24 cellular contexts compared by ENCODE assay signal in the genomic region with DNA sequence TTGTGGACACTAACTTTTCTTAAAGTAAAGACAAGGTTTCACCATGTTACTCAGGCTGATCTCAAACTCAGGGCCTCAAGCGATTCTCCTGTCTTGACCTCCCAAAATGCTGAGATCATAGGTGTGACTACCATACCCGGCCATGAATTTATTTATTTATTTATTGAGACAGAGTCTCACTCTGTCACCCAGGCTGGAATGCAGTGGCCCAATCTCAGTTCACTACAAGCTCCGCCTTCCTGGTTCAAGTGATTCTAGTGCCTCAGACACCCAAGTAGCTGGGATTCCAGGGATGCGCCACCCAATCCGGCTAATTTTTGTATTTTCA.
"Had no signal": no experiment of that assay in that cellular context is flagged by ENCODE, and none has a peak within 500 bp of the region (broad histone marks: within the 10 kb centered on the region; RNA-seq: fewer than 3 reads in every experiment).

No MANE protein-coding gene starts in this region.

- H3K27me3 ChIP-seq: dorsolateral prefrontal cortex, neutrophil, pancreas, upper lobe of left lung had no signal

- ATAC-seq: activated CD4-positive, alpha-beta T cell treated with anti-CD3 and anti-CD28 coated beads for 36 hours; activated CD8-positive, alpha-beta memory T cell treated with anti-CD3 and anti-CD28 coated beads, Interleukin-2, amount 10 ng/mL, durations not matched to agents 7 days and 5 days; left lobe of liver; natural killer cell; pancreas; sciatic nerve; stimulated activated naive CD8-positive, alpha-beta T cell treated with anti-CD3 and anti-CD28 coated beads, Interleukin-15, amount 100 ng/mL, for 72 hours; WTC11 had no signal

- H3K4me3 ChIP-seq: dorsolateral prefrontal cortex, lung, pancreas, smooth muscle cell, upper lobe of left lung had no signal

- H3K36me3 ChIP-seq: neutrophil, pancreas, upper lobe of left lung had no signal

- FAIRE-seq: colon, frontal cortex, pancreas had no signal

- H3K4me1 Mint-ChIP-seq: brain, WTC11 had no signal

- DNase-seq: activated CD4-positive, alpha-beta T cell treated with anti-CD3 and anti-CD28 coated beads for 36 hours; activated CD4-positive, alpha-beta T cell treated with anti-CD3 and anti-CD28 coated beads, Interleukin-2, amount 50 U/mL, for 48 hours; activated CD8-positive, alpha-beta memory T cell treated with anti-CD3 and anti-CD28 coated beads, Interleukin-2, amount 10 ng/mL, durations not matched to agents 7 days and 5 days; activated naive CD4-positive, alpha-beta T cell; anterior cingulate cortex; central memory CD4-positive, alpha-beta T cell; dorsolateral prefrontal cortex; erythroblast; hypothalamus; islet precursor cell; natural killer cell; pancreas; stimulated activated CD4-positive, alpha-beta T cell treated with anti-CD3 and anti-CD28 coated beads, Interleukin-4, amount 100 ng/mL, for 1 hour; stimulated activated naive CD8-positive, alpha-beta T cell treated with anti-CD3 and anti-CD28 coated beads, Interleukin-15, amount 100 ng/mL, for 72 hours had no signal

- H3K4me2 ChIP-seq: smooth muscle cell had no signal

- H3K36me3 Mint-ChIP-seq: activated CD8-positive, alpha-beta memory T cell treated with anti-CD3 and anti-CD28 coated beads, Interleukin-2, amount 10 ng/mL, durations not matched to agents 7 days and 5 days; brain; natural killer cell; WTC11 had no signal

- H3K4me1 ChIP-seq: pancreas, upper lobe of left lung had no signal

- H3K27me3 Mint-ChIP-seq: activated CD4-positive, alpha-beta T cell treated with anti-CD3 and anti-CD28 coated beads for 36 hours; activated CD8-positive, alpha-beta memory T cell treated with anti-CD3 and anti-CD28 coated beads, Interleukin-2, amount 10 ng/mL, durations not matched to agents 7 days and 5 days; stimulated activated naive CD8-positive, alpha-beta T cell treated with anti-CD3 and anti-CD28 coated beads, Interleukin-15, amount 100 ng/mL, for 72 hours had no signal

- H3K27ac Mint-ChIP-seq: activated CD4-positive, alpha-beta T cell treated with anti-CD3 and anti-CD28 coated beads for 36 hours; activated CD8-positive, alpha-beta memory T cell treated with anti-CD3 and anti-CD28 coated beads, Interleukin-2, amount 10 ng/mL, durations not matched to agents 7 days and 5 days; brain; natural killer cell; stimulated activated naive CD8-positive, alpha-beta T cell treated with anti-CD3 and anti-CD28 coated beads, Interleukin-15, amount 100 ng/mL, for 72 hours; WTC11 had no signal

- H3K9me3 Mint-ChIP-seq: natural killer cell; stimulated activated naive CD8-positive, alpha-beta T cell treated with anti-CD3 and anti-CD28 coated beads, Interleukin-15, amount 100 ng/mL, for 72 hours had no signal

- H3K9me3 ChIP-seq: neutrophil, pancreas, upper lobe of left lung had no signal

- H3K27ac ChIP-seq: dorsolateral prefrontal cortex, neutrophil, pancreas, upper lobe of left lung had no signal

- H3K4me3 Mint-ChIP-seq: activated CD4-positive, alpha-beta T cell treated with anti-CD3 and anti-CD28 coated beads for 36 hours; activated CD8-positive, alpha-beta memory T cell treated with anti-CD3 and anti-CD28 coated beads, Interleukin-2, amount 10 ng/mL, durations not matched to agents 7 days and 5 days; brain; natural killer cell; stimulated activated naive CD8-positive, alpha-beta T cell treated with anti-CD3 and anti-CD28 coated beads, Interleukin-15, amount 100 ng/mL, for 72 hours; WTC11 had no signal
